Comparison of ENCODE assay signal across 17 cellular contexts in genomic region chr17:79862259-79862658, GRCh38.
"Had no signal": no experiment of that assay in that cellular context is flagged by ENCODE, and none has a peak within 500 bp of the region (broad histone marks: within the 10 kb centered on the region; RNA-seq: fewer than 3 reads in every experiment).

No MANE protein-coding gene starts in this region.

- DNase-seq: cortex of kidney; dorsolateral prefrontal cortex; effector CD8-positive, alpha-beta T cell; foreskin melanocyte; kidney glomerular epithelial cell; mesenchymal stem cell; midbrain; stimulated activated CD4-positive, alpha-beta T cell treated with anti-CD3 and anti-CD28 coated beads, Interleukin-15, amount 100 ng/mL, for 24 hours; stimulated activated CD4-positive, alpha-beta T cell treated with anti-CD3 and anti-CD28 coated beads, Interleukin-1b, Interleukin-23, amount 100 ng/mL, for 48 hours; stimulated activated CD4-positive, alpha-beta T cell treated with anti-CD3 and anti-CD28 coated beads, Interleukin-4, amount 100 ng/mL, for 4 hours; stimulated activated naive B cell treated with anti-CD40 and anti-IgM and Interleukin-4, amounts not matched to agents 10 μg/mL and 1 μg/mL and 100 μg/mL, for 72 hours; stimulated activated naive CD8-positive, alpha-beta T cell treated with anti-CD3 and anti-CD28 coated beads, Interleukin-15, amount 100 ng/mL, for 72 hours; testis had no signal

- H3K36me3 ChIP-seq: tibial nerve had no signal

- H2AFZ ChIP-seq: hepatocyte had no signal

- H3K27me3 ChIP-seq: hepatocyte, testis had no signal

- H3K9me3 ChIP-seq: testis, tibial nerve had no signal

- H3K27ac ChIP-seq: dorsolateral prefrontal cortex, hepatocyte, testis, tibial nerve had no signal

- H3K4me1 ChIP-seq: testis, tibial nerve had no signal

- ATAC-seq: stimulated activated naive CD8-positive, alpha-beta T cell treated with anti-CD3 and anti-CD28 coated beads, Interleukin-15, amount 100 ng/mL, for 72 hours had no signal

- H3K79me2 ChIP-seq: hepatocyte had no signal

- H3K4me2 ChIP-seq: hepatocyte, smooth muscle cell had no signal

- H3K4me3 ChIP-seq: dorsolateral prefrontal cortex, hepatocyte, lung, smooth muscle cell, testis, tibial nerve had no signal
